2 cellular contexts compared by ENCODE assay signal in the genomic region with DNA sequence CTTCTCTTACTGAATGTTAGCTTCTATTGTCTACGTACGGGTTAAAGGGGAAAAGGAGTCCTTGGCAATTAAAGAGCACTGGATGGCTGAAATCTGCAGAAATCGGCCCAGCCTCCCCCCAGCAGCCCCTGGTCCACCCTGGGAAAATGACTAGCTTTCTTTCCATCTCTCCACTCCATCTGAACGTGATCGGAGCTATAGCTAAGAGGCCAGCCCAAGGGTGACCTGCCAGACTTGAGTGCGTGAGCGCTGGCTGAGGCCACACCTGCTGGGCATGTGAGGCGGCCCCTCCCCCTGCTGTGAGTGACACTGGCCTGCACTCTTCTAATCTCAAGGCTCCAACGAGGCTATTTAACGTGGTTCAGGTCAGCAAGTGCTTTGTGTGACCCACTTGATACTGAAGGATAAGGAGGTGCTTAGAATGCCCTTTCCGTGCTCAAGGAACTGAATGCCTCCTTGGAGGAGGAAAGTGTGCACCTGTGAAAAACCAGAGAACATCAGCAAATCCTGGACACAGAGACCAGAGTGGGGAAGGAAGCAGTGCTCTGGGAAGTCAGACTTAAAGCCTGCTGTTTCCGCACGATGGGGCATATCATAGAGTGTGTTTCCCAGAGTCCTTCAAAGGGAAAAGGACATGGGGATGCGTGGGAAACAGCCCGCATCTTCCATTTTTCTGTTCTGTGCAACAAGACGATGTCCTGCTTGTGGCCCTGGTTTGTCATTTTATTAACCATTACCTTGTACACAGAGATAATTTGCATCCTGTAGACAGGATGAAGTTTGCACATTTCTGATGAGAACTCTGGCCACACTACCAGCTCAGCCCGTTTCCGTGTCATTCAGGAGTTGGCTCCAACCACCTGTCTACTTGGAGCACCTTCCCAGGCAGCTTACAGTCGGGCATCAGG.
A peak's percentile ranks its signal among the peaks of the same experiment; 100 is the strongest.
TF ChIP-seq lines count a peak whose summit lies in the region.

No MANE protein-coding gene starts in this region.

TF ChIP-seq in GM23338, 12 proteins besides CTCF, POLR2A, EP300 and RAD21 (continued from another document and continues in another):
- TF ChIP-seq, protein P1, sequence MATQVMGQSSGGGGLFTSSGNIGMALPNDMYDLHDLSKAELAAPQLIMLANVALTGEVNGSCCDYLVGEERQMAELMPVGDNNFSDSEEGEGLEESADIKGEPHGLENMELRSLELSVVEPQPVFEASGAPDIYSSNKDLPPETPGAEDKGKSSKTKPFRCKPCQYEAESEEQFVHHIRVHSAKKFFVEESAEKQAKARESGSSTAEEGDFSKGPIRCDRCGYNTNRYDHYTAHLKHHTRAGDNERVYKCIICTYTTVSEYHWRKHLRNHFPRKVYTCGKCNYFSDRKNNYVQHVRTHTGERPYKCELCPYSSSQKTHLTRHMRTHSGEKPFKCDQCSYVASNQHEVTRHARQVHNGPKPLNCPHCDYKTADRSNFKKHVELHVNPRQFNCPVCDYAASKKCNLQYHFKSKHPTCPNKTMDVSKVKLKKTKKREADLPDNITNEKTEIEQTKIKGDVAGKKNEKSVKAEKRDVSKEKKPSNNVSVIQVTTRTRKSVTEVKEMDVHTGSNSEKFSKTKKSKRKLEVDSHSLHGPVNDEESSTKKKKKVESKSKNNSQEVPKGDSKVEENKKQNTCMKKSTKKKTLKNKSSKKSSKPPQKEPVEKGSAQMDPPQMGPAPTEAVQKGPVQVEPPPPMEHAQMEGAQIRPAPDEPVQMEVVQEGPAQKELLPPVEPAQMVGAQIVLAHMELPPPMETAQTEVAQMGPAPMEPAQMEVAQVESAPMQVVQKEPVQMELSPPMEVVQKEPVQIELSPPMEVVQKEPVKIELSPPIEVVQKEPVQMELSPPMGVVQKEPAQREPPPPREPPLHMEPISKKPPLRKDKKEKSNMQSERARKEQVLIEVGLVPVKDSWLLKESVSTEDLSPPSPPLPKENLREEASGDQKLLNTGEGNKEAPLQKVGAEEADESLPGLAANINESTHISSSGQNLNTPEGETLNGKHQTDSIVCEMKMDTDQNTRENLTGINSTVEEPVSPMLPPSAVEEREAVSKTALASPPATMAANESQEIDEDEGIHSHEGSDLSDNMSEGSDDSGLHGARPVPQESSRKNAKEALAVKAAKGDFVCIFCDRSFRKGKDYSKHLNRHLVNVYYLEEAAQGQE (IDR thresholded peaks at IDR 0.05; ENCODE audit: unreplicated experiment), result no peak
- TF ChIP-seq, protein P2, sequence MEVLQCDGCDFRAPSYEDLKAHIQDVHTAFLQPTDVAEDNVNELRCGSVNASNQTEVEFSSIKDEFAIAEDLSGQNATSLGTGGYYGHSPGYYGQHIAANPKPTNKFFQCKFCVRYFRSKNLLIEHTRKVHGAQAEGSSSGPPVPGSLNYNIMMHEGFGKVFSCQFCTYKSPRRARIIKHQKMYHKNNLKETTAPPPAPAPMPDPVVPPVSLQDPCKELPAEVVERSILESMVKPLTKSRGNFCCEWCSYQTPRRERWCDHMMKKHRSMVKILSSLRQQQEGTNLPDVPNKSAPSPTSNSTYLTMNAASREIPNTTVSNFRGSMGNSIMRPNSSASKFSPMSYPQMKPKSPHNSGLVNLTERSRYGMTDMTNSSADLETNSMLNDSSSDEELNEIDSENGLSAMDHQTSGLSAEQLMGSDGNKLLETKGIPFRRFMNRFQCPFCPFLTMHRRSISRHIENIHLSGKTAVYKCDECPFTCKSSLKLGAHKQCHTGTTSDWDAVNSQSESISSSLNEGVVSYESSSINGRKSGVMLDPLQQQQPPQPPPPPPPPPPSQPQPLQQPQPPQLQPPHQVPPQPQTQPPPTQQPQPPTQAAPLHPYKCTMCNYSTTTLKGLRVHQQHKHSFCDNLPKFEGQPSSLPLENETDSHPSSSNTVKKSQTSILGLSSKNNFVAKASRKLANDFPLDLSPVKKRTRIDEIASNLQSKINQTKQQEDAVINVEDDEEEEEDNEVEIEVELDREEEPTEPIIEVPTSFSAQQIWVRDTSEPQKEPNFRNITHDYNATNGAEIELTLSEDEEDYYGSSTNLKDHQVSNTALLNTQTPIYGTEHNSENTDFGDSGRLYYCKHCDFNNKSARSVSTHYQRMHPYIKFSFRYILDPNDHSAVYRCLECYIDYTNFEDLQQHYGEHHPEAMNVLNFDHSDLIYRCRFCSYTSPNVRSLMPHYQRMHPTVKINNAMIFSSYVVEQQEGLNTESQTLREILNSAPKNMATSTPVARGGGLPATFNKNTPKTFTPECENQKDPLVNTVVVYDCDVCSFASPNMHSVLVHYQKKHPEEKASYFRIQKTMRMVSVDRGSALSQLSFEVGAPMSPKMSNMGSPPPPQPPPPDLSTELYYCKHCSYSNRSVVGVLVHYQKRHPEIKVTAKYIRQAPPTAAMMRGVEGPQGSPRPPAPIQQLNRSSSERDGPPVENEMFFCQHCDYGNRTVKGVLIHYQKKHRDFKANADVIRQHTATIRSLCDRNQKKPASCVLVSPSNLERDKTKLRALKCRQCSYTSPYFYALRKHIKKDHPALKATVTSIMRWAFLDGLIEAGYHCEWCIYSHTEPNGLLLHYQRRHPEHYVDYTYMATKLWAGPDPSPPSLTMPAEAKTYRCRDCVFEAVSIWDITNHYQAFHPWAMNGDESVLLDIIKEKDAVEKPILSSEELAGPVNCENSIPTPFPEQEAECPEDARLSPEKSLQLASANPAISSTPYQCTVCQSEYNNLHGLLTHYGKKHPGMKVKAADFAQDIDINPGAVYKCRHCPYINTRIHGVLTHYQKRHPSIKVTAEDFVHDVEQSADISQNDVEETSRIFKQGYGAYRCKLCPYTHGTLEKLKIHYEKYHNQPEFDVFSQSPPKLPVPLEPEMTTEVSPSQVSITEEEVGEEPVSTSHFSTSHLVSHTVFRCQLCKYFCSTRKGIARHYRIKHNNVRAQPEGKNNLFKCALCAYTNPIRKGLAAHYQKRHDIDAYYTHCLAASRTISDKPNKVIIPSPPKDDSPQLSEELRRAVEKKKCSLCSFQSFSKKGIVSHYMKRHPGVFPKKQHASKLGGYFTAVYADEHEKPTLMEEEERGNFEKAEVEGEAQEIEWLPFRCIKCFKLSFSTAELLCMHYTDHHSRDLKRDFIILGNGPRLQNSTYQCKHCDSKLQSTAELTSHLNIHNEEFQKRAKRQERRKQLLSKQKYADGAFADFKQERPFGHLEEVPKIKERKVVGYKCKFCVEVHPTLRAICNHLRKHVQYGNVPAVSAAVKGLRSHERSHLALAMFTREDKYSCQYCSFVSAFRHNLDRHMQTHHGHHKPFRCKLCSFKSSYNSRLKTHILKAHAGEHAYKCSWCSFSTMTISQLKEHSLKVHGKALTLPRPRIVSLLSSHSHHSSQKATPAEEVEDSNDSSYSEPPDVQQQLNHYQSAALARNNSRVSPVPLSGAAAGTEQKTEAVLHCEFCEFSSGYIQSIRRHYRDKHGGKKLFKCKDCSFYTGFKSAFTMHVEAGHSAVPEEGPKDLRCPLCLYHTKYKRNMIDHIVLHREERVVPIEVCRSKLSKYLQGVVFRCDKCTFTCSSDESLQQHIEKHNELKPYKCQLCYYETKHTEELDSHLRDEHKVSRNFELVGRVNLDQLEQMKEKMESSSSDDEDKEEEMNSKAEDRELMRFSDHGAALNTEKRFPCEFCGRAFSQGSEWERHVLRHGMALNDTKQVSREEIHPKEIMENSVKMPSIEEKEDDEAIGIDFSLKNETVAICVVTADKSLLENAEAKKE (CRISPR knock-in tag; IDR thresholded peaks at IDR 0.05), result no peak
- TF ChIP-seq, protein P3, sequence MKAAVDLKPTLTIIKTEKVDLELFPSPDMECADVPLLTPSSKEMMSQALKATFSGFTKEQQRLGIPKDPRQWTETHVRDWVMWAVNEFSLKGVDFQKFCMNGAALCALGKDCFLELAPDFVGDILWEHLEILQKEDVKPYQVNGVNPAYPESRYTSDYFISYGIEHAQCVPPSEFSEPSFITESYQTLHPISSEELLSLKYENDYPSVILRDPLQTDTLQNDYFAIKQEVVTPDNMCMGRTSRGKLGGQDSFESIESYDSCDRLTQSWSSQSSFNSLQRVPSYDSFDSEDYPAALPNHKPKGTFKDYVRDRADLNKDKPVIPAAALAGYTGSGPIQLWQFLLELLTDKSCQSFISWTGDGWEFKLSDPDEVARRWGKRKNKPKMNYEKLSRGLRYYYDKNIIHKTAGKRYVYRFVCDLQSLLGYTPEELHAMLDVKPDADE (IDR thresholded peaks at IDR 0.05), result no peak
- no peak for TF ChIP-seq STAT1 (IDR thresholded peaks at IDR 0.05; ENCODE audit: unreplicated experiment)
- no peak for TF ChIP-seq ZNF331 (CRISPR knock-in tag; IDR thresholded peaks at IDR 0.05; ENCODE audit: low read depth)
- TF ChIP-seq ZNF114 (CRISPR knock-in tag; IDR thresholded peaks at IDR 0.05), result no peak
- no peak for TF ChIP-seq EZH2 (IDR thresholded peaks at IDR 0.05; ENCODE audit: low read depth, unreplicated experiment)

TF ChIP-seq in K562, 482 proteins besides CTCF, POLR2A, EP300 and RAD21:
- TF ChIP-seq, protein P4, sequence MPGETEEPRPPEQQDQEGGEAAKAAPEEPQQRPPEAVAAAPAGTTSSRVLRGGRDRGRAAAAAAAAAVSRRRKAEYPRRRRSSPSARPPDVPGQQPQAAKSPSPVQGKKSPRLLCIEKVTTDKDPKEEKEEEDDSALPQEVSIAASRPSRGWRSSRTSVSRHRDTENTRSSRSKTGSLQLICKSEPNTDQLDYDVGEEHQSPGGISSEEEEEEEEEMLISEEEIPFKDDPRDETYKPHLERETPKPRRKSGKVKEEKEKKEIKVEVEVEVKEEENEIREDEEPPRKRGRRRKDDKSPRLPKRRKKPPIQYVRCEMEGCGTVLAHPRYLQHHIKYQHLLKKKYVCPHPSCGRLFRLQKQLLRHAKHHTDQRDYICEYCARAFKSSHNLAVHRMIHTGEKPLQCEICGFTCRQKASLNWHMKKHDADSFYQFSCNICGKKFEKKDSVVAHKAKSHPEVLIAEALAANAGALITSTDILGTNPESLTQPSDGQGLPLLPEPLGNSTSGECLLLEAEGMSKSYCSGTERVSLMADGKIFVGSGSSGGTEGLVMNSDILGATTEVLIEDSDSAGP (CRISPR knock-in tag; IDR thresholded peaks at IDR 0.05), result no peak
- peak; percentile 32 for TF ChIP-seq CBFA2T3 (IDR thresholded peaks at IDR 0.05)
- TF ChIP-seq PCBP1 (IDR thresholded peaks at IDR 0.05; ENCODE audit: low read depth, low read length, poor library complexity, severe bottlenecking), result no peak
- no peak for TF ChIP-seq CHD2 (IDR thresholded peaks at IDR 0.05; ENCODE audit: low read depth, low read length)
- no peak for TF ChIP-seq FOXK1 (CRISPR knock-in tag; IDR thresholded peaks at IDR 0.05; ENCODE audit: borderline replicate concordance)
- peak; percentile 94 for TF ChIP-seq EZH2 (IDR thresholded peaks at IDR 0.05; ENCODE audit: borderline replicate concordance, low read depth, low read length)
- TF ChIP-seq CREBBP (IDR thresholded peaks at IDR 0.05; ENCODE audit: low read depth, low read length), result peak; percentile 90
- TF ChIP-seq NRF1 (conservative IDR thresholded peaks at IDR 0.05 in 1 of 2, IDR thresholded peaks at IDR 0.05 in 1 of 2), result peak; percentile 62 to 67
- TF ChIP-seq SIRT6 (IDR thresholded peaks at IDR 0.05; ENCODE audit: low read depth, low read length), result no peak
- TF ChIP-seq, protein P5, sequence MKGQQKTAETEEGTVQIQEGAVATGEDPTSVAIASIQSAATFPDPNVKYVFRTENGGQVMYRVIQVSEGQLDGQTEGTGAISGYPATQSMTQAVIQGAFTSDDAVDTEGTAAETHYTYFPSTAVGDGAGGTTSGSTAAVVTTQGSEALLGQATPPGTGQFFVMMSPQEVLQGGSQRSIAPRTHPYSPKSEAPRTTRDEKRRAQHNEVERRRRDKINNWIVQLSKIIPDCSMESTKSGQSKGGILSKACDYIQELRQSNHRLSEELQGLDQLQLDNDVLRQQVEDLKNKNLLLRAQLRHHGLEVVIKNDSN (CRISPR knock-in tag; IDR thresholded peaks at IDR 0.05), result peak; percentile 6; the same call in 1 of the 2 replicates
- TF ChIP-seq, protein P6, sequence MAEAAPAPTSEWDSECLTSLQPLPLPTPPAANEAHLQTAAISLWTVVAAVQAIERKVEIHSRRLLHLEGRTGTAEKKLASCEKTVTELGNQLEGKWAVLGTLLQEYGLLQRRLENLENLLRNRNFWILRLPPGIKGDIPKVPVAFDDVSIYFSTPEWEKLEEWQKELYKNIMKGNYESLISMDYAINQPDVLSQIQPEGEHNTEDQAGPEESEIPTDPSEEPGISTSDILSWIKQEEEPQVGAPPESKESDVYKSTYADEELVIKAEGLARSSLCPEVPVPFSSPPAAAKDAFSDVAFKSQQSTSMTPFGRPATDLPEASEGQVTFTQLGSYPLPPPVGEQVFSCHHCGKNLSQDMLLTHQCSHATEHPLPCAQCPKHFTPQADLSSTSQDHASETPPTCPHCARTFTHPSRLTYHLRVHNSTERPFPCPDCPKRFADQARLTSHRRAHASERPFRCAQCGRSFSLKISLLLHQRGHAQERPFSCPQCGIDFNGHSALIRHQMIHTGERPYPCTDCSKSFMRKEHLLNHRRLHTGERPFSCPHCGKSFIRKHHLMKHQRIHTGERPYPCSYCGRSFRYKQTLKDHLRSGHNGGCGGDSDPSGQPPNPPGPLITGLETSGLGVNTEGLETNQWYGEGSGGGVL (CRISPR knock-in tag; IDR thresholded peaks at IDR 0.05), result no peak
- TF ChIP-seq TCF3 (CRISPR knock-in tag; IDR thresholded peaks at IDR 0.05), result 0 out of 2 replicates have a peak, but pooled peaks have one; percentile 25
- TF ChIP-seq ESRRA (IDR thresholded peaks at IDR 0.05; ENCODE audit: borderline replicate concordance, low read depth), result no peak
- TF ChIP-seq MEIS2 (IDR thresholded peaks at IDR 0.05; ENCODE audit: partially characterized antibody), result peak; percentile 3
- TF ChIP-seq, protein P7, sequence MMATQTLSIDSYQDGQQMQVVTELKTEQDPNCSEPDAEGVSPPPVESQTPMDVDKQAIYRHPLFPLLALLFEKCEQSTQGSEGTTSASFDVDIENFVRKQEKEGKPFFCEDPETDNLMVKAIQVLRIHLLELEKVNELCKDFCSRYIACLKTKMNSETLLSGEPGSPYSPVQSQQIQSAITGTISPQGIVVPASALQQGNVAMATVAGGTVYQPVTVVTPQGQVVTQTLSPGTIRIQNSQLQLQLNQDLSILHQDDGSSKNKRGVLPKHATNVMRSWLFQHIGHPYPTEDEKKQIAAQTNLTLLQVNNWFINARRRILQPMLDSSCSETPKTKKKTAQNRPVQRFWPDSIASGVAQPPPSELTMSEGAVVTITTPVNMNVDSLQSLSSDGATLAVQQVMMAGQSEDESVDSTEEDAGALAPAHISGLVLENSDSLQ (IDR thresholded peaks at IDR 0.05), result peak; percentile 95
- TF ChIP-seq, protein P8, sequence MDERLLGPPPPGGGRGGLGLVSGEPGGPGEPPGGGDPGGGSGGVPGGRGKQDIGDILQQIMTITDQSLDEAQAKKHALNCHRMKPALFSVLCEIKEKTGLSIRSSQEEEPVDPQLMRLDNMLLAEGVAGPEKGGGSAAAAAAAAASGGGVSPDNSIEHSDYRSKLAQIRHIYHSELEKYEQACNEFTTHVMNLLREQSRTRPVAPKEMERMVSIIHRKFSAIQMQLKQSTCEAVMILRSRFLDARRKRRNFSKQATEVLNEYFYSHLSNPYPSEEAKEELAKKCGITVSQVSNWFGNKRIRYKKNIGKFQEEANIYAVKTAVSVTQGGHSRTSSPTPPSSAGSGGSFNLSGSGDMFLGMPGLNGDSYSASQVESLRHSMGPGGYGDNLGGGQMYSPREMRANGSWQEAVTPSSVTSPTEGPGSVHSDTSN (CRISPR knock-in tag; IDR thresholded peaks at IDR 0.05; ENCODE audit: low read depth), result no peak
- TF ChIP-seq, protein P8 (tag; conservative IDR thresholded peaks at IDR 0.05; ENCODE audit: low read depth), result peak; percentile 66
